Comparison of ENCODE assay signal across 8 cellular contexts in genomic region chr16:1772362-1772907, GRCh38. TPM values are rescaled to one million over a fixed set of nuclear protein-coding genes. Genes with fewer than 3 reads are reported as not detected.
DNase-seq lines count a peak whose midpoint lies in the region; ATAC-seq, FAIRE-seq and TF ChIP-seq lines count a peak whose summit lies in the region.

Gene EME2, plus strand, starts transcription at chr16:1772810. Its CDS starts 418 bp downstream, at chr16:1773228.

- H3K27me3 ChIP-seq in keratinocyte (ENCODE audit: control insufficient read depth, extremely low read depth, insufficient read depth, low read length) = no peaks in the 10 kb centered on the region

- peaks cover 3 to 11% of the 10 kb centered on the region in 2 experiments for H3K36me3 ChIP-seq in keratinocyte (ENCODE audit: control insufficient read depth in 2 of 2, extremely low read depth in 1 of 2, insufficient read depth in 2 of 2, low read length in 2 of 2)

- peaks cover 32% of the 10 kb centered on the region for H3K79me2 ChIP-seq in keratinocyte (ENCODE audit: control insufficient read depth, insufficient read depth, low read length)

- peaks cover 22% of the 10 kb centered on the region for H3K4me1 ChIP-seq in keratinocyte (ENCODE audit: control insufficient read depth, extremely low read depth, insufficient read depth, low read length)

- no peak for FAIRE-seq in keratinocyte (lab: Jason Lieb, UNC)

- in situ Hi-C loops in Caki2 (cut with HindIII; ENCODE audit: low pct_unique_long_range_greater_than_20kb, low sequenced_read_pairs) = no loop called here
- in situ Hi-C loops in astrocyte of the spinal cord (cut with HindIII; ENCODE audit: low sequenced_read_pairs) = no loop called here

- peak within 1 kb of the TSS; percentile 81 for H3K9ac ChIP-seq in keratinocyte (ENCODE audit: control insufficient read depth, extremely low read depth, insufficient read depth, low read length)

- no peaks in the 10 kb centered on the region for H3K9me1 ChIP-seq in keratinocyte (ENCODE audit: control insufficient read depth, extremely low read depth, insufficient read depth, low read length)

- H3K4me3 ChIP-seq in astrocyte of the spinal cord (ENCODE audit: low read depth, low read length) (peak within 1 kb of the TSS; percentile 72), keratinocyte (ENCODE audit: control insufficient read depth in 2 of 3, extremely low read depth in 1 of 3, insufficient read depth in 2 of 3, low read depth in 1 of 3, low read length in 3 of 3) (peak within 1 kb of the TSS; percentile 73 to 75 (median 73))

- ATAC-seq in HG02642 (IDR thresholded peaks at IDR 0.05; ENCODE audit: poor library complexity, unreplicated experiment) = peak; percentile 9
- ATAC-seq in HG02884 (IDR thresholded peaks at IDR 0.05; ENCODE audit: unreplicated experiment) = no peak

- dilution Hi-C loops in keratinocyte (cut with MboI; ENCODE audit: extremely low pct_ligation_motif_present, low sequenced_read_pairs) = no loop called here

- TF ChIP-seq CTCF in astrocyte of the spinal cord (IDR thresholded peaks at IDR 0.05; ENCODE audit: low read depth, low read length) = no peak
- TF ChIP-seq CTCF in keratinocyte (optimal IDR thresholded peaks at IDR 0.05 in 1 of 3, IDR thresholded peaks at IDR 0.05 in 1 of 3, conservative IDR thresholded peaks at IDR 0.05 in 1 of 3; ENCODE audit: extremely low read depth in 1 of 3, insufficient read depth in 2 of 3, low read length in 3 of 3) = no peak

- H3K4me2 ChIP-seq in keratinocyte (ENCODE audit: control insufficient read depth, extremely low read depth, insufficient read depth, low read depth, low read length) = peak within 1 kb of the TSS; percentile 99

- peak; percentile 55 for DNase-seq in Caki2 (ENCODE audit: low read depth)
- peak; percentile 33 for DNase-seq in SW480 (ENCODE audit: low spot score)
- DNase-seq in astrocyte of the spinal cord (ENCODE audit: low read depth, low spot score) = no peak
- DNase-seq in keratinocyte (ENCODE audit: low read depth, low spot score) = no peak
- peak; percentile 63 to 65 for DNase-seq in stimulated activated CD4-positive, alpha-beta T cell treated with anti-CD3 and anti-CD28 coated beads, Interleukin-2, amount 100 ng/mL, for 24 hours
- DNase-seq in DMS153 treated with DMSO at 0.1 percent for 48 hours (lab: John Stamatoyannopoulos, UW; ENCODE audit: unreplicated experiment) = no peak

- peak within 1 kb of the TSS; percentile 74 for H2AFZ ChIP-seq in keratinocyte (ENCODE audit: control insufficient read depth, low read length)

- H4K20me1 ChIP-seq in keratinocyte (ENCODE audit: control insufficient read depth, extremely low read depth, insufficient read depth, low read length) = peaks cover 2% of the 10 kb centered on the region

- no peaks in the 10 kb centered on the region for H3K9me3 ChIP-seq in keratinocyte (ENCODE audit: control insufficient read depth, low read depth, low read length)

- H3K27ac ChIP-seq in keratinocyte (ENCODE audit: control insufficient read depth, insufficient read depth, low read length) = peak within 1 kb of the TSS; percentile 76

RNA-seq across cellular contexts. Expression of gene EME2, which starts in this region (rescaled TPM):
- 3.5 and 8.9 TPM in 2 replicates for total RNA-seq in Caki2 (2014; rRNA removed; shearing (Covaris generic); ENCODE audit: low replicate concordance)
- 6.3 to 19.3 TPM (median 7.6 TPM) in 3 replicates for polyA plus RNA-seq in keratinocyte
- polyA plus RNA-seq in keratinocyte (2011; ENCODE audit: low read depth) = 1.2 TPM
- polyA plus RNA-seq in keratinocyte (2011; cell fraction: cytosol; rRNA removed) = 3.6 and 6.8 TPM in 2 replicates
- polyA plus RNA-seq in keratinocyte (2011; cell fraction: nucleus; rRNA removed) = 51.2 and 73.5 TPM in 2 replicates
- 3.9 and 6.8 TPM in 2 replicates for polyA plus RNA-seq in keratinocyte (2012; ENCODE audit: low replicate concordance)
- polyA minus RNA-seq in keratinocyte = 4.5 to 6.7 TPM (median 5.7 TPM) in 3 replicates
- polyA minus RNA-seq in keratinocyte (2011; cell fraction: cytosol; rRNA and poly(A)+ RNA removed) = 11.9 TPM
- 22.3 and 23.7 TPM in 2 replicates for polyA minus RNA-seq in keratinocyte (2011; cell fraction: nucleus; rRNA and poly(A)+ RNA removed)

Comparison
In these comparisons a context has a peak if more than half of its experiments do, and no peak if none do; other contexts are left out.
1. DNase-seq: peak in Caki2 (single experiment), SW480 (single experiment) and stimulated activated CD4-positive, alpha-beta T cell treated with anti-CD3 and anti-CD28 coated beads, Interleukin-2, amount 100 ng/mL, for 24 hours (2 of 2); none in astrocyte of the spinal cord (single experiment), keratinocyte (single experiment) and DMS153 treated with DMSO at 0.1 percent for 48 hours (single experiment).